19 cellular contexts compared by ENCODE assay signal in genomic region chr13:24216176-24216575, GRCh38. TPM values are rescaled to one million over a fixed set of nuclear protein-coding genes. Genes with fewer than 3 reads are reported as not detected.
DNase-seq lines count a peak whose midpoint lies in the region; ATAC-seq, FAIRE-seq and TF ChIP-seq lines count a peak whose summit lies in the region.
"Had no signal": no experiment of that assay in that cellular context is flagged by ENCODE, and none has a peak within 500 bp of the region (broad histone marks: within the 10 kb centered on the region; RNA-seq: fewer than 3 reads in every experiment).

No MANE protein-coding gene starts in this region.

- no peak overlapping the region for H3K27ac ChIP-seq in CD8-positive, alpha-beta T cell (ENCODE audit: low read depth, low read length)
- peak overlapping the region; percentile 83 for H3K27ac ChIP-seq in angular gyrus (ENCODE audit: low read depth, low read length)
- H3K27ac ChIP-seq in kidney (ENCODE audit: low read depth in 2 of 2, low read length in 2 of 2), result peak overlapping the region; percentile 83 to 84
- H3K27ac ChIP-seq in stomach smooth muscle (ENCODE audit: low read length), result peak overlapping the region; percentile 37
- no peak overlapping the region for H3K27ac ChIP-seq in H9 (ENCODE audit: insufficient read length, low read depth, low read length)
- H3K27ac ChIP-seq: colonic mucosa had no signal

- no peak overlapping the region for H2BK15ac ChIP-seq in H9 (ENCODE audit: low read depth, low read length)

- no peak overlapping the region for H3T11ph ChIP-seq in H9 (ENCODE audit: low read length)

- no peaks in the 10 kb centered on the region for H3K79me1 ChIP-seq in H9 (ENCODE audit: insufficient read depth, low read depth, low read length, poor library complexity, severe bottlenecking)

- no peak for TF ChIP-seq CTCF in CD8-positive, alpha-beta T cell (IDR thresholded peaks at IDR 0.05)
- TF ChIP-seq CTCF in kidney (IDR thresholded peaks at IDR 0.05; ENCODE audit: borderline replicate concordance, extremely low read depth, insufficient read depth) (no peak), osteocyte (IDR thresholded peaks at IDR 0.05) (no peak), H9 (conservative IDR thresholded peaks at IDR 0.05) (no peak)

- no peak overlapping the region for H4K5ac ChIP-seq in H9 (ENCODE audit: insufficient read length, low read depth, low read length)

- no peak for FAIRE-seq in kidney (lab: Jason Lieb, UNC)
- FAIRE-seq: GM12892 had no signal

- no peaks in the 10 kb centered on the region for H3K23me2 ChIP-seq in H9 (ENCODE audit: insufficient read length, low read depth, low read length, poor library complexity, severe bottlenecking)

- H3K27ac Mint-ChIP-seq in CD8-positive, alpha-beta T cell, result peak overlapping the region; percentile 74
- H3K27ac Mint-ChIP-seq in osteocyte (ENCODE audit: unreplicated experiment) (no peak overlapping the region), H9 (no peak overlapping the region)

- H2AFZ ChIP-seq in H9 (ENCODE audit: low read length), result no peak overlapping the region

- no peak overlapping the region for H2BK20ac ChIP-seq in H9 (ENCODE audit: low read depth, low read length, poor library complexity, severe bottlenecking)

- POLR2A ChIA-PET in CD8-positive, alpha-beta T cell (lab: Charles Lee), result no interaction called here

- H3K4me1 Mint-ChIP-seq in CD8-positive, alpha-beta T cell (ENCODE audit: low read depth), result peaks cover 39% of the 10 kb centered on the region
- H3K4me1 Mint-ChIP-seq in osteocyte (ENCODE audit: unreplicated experiment), result peaks cover 4% of the 10 kb centered on the region
- peaks cover 46 to 61% of the 10 kb centered on the region in 2 experiments for H3K4me1 Mint-ChIP-seq in H9

- H3K36me3 ChIP-seq in CD8-positive, alpha-beta T cell (ENCODE audit: insufficient read depth, low read length), result no peaks in the 10 kb centered on the region
- H3K36me3 ChIP-seq in kidney (ENCODE audit: control insufficient read depth in 1 of 2, insufficient read depth in 2 of 2, low read length in 2 of 2) (no peaks in the 10 kb centered on the region), stomach smooth muscle (ENCODE audit: control insufficient read depth in 2 of 2, insufficient read depth in 2 of 2, low read length in 2 of 2) (no peaks in the 10 kb centered on the region)
- H3K36me3 ChIP-seq: colonic mucosa, MG63 had no signal

- H3K23ac ChIP-seq in H9 (ENCODE audit: insufficient read length, low read depth, low read length), result no peak overlapping the region

- CTCF ChIA-PET in CD8-positive, alpha-beta T cell (lab: Charles Lee), result interaction anchor here (1.0 to 6.7 kb wide), 3 partner anchors 12 to 164 kb away, joined by 3 to 75 read pairs (median 5); no protein-coding TSS in a partner anchor

- no peak overlapping the region for H4K91ac ChIP-seq in H9 (ENCODE audit: insufficient read length, low read depth, low read length)

- peaks cover 9% of the 10 kb centered on the region for H3K4me1 ChIP-seq in CD8-positive, alpha-beta T cell (ENCODE audit: insufficient read depth, low read length)
- H3K4me1 ChIP-seq in kidney (ENCODE audit: control insufficient read depth in 1 of 2, insufficient read depth in 1 of 2, low read depth in 1 of 2, low read length in 2 of 2), result peaks cover 34 to 39% of the 10 kb centered on the region in 2 donors
- H3K4me1 ChIP-seq in stomach smooth muscle (ENCODE audit: control insufficient read depth, insufficient read depth, low read length), result peaks cover 22% of the 10 kb centered on the region
- H3K4me1 ChIP-seq in H9 (ENCODE audit: insufficient read depth, low read length), result peaks cover 15% of the 10 kb centered on the region; the same call in 1 of the 2 replicates
- H3K4me1 ChIP-seq: colonic mucosa had no signal

- no peaks in the 10 kb centered on the region for H3K27me3 ChIP-seq in CD8-positive, alpha-beta T cell (ENCODE audit: insufficient read depth, low read length)
- H3K27me3 ChIP-seq in stomach smooth muscle (ENCODE audit: control insufficient read depth in 1 of 2, insufficient read depth in 2 of 2, low read length in 2 of 2) (no peaks in the 10 kb centered on the region), H9 (ENCODE audit: insufficient read depth, low read length) (no peaks in the 10 kb centered on the region)
- H3K27me3 ChIP-seq: colonic mucosa, MG63 had no signal

- no peak overlapping the region for H3K14ac ChIP-seq in H9 (ENCODE audit: insufficient read depth, low read length)

- no peak for DNase-seq in CD8-positive, alpha-beta T cell
- DNase-seq in kidney (no peak), osteocyte (ENCODE audit: extremely low spot score, unreplicated experiment) (no peak), H9 (no peak), SKM-1 treated with dmso at 0.1 percent for 144 hours (lab: John Stamatoyannopoulos, UW; ENCODE audit: unreplicated experiment) (no peak)
- DNase-seq: activated CD4-positive, CD25-positive, alpha-beta regulatory T cell; activated effector memory CD4-positive, alpha-beta T cell treated with anti-CD3 and anti-CD28 coated beads, Interleukin-2, amount 50 U/mL, for 16 hours; colonic mucosa; foreskin melanocyte; GF-D8; naive B cell; NCI-H1930; NCI-H510A treated with DMSO at 0.1 percent for 48 hours; SIG-M5; stimulated activated naive CD8-positive, alpha-beta T cell treated with anti-CD3 and anti-CD28 coated beads, Interleukin-15, amount 100 ng/mL, for 72 hours had no signal

- peaks cover 7% of the 10 kb centered on the region; the same call in 1 of the 2 replicates for H3K79me2 ChIP-seq in H9 (ENCODE audit: insufficient read depth, low read length)

- H2BK12ac ChIP-seq in H9 (ENCODE audit: insufficient read length, low read depth, low read length), result no peak overlapping the region

- H2BK5ac ChIP-seq in H9 (ENCODE audit: insufficient read length, low read length), result no peak overlapping the region

- no peak overlapping the region for H3K4ac ChIP-seq in H9 (ENCODE audit: low read depth, low read length)

- no peak overlapping the region for H2BK120ac ChIP-seq in H9 (ENCODE audit: low read depth, low read length, poor library complexity, severe bottlenecking)

- H3K27me3 Mint-ChIP-seq in CD8-positive, alpha-beta T cell (ENCODE audit: low read depth), result no peaks in the 10 kb centered on the region
- H3K27me3 Mint-ChIP-seq in osteocyte (ENCODE audit: unreplicated experiment), result no peaks in the 10 kb centered on the region
- no peaks in the 10 kb centered on the region for H3K27me3 Mint-ChIP-seq in H9 (ENCODE audit: low read depth)
- H3K27me3 Mint-ChIP-seq: stimulated activated naive CD8-positive, alpha-beta T cell treated with anti-CD3 and anti-CD28 coated beads, Interleukin-15, amount 100 ng/mL, for 72 hours had no signal

- no peaks in the 10 kb centered on the region for H3K9me3 ChIP-seq in CD8-positive, alpha-beta T cell (ENCODE audit: low read length)
- no peaks in the 10 kb centered on the region for H3K9me3 ChIP-seq in kidney (ENCODE audit: control insufficient read depth in 1 of 2, low read length in 2 of 2)
- no peaks in the 10 kb centered on the region for H3K9me3 ChIP-seq in stomach smooth muscle (ENCODE audit: control insufficient read depth in 2 of 2, low read length in 2 of 2)
- H3K9me3 ChIP-seq in H9 (ENCODE audit: control insufficient read depth, low read depth, low read length), result no peaks in the 10 kb centered on the region
- H3K9me3 ChIP-seq: colonic mucosa, MG63 had no signal

- no peak overlapping the region for H3K18ac ChIP-seq in H9 (ENCODE audit: insufficient read length, low read depth, low read length)

- no peak overlapping the region for H3K4me3 ChIP-seq in CD8-positive, alpha-beta T cell (ENCODE audit: low read depth, low read length)
- H3K4me3 ChIP-seq in kidney (ENCODE audit: low read length in 2 of 2) (no peak overlapping the region), stomach smooth muscle (ENCODE audit: low read length in 2 of 2) (no peak overlapping the region)
- H3K4me3 ChIP-seq: colonic mucosa, MG63 had no signal

- WGBS in H9 (ENCODE audit: extremely low coverage, insufficient read length, low lambda C conversion rate), result no CpG with 5 or more reads among the region's 4 CpGs

- no peak overlapping the region for H3K56ac ChIP-seq in H9 (ENCODE audit: insufficient read length, low read depth, low read length)

- no peak overlapping the region for H2AK5ac ChIP-seq in H9 (ENCODE audit: insufficient read length, low read length)

- ATAC-seq in CD8-positive, alpha-beta T cell, result no peak
- ATAC-seq: stimulated activated naive CD8-positive, alpha-beta T cell treated with anti-CD3 and anti-CD28 coated beads, Interleukin-15, amount 100 ng/mL, for 72 hours had no signal

- H3K4me3 Mint-ChIP-seq in CD8-positive, alpha-beta T cell, result no peak overlapping the region
- H3K4me3 Mint-ChIP-seq in osteocyte (ENCODE audit: unreplicated experiment), result no peak overlapping the region
- no peak overlapping the region for H3K4me3 Mint-ChIP-seq in H9
- H3K4me3 Mint-ChIP-seq: stimulated activated naive CD8-positive, alpha-beta T cell treated with anti-CD3 and anti-CD28 coated beads, Interleukin-15, amount 100 ng/mL, for 72 hours had no signal

- H3K36me3 Mint-ChIP-seq in CD8-positive, alpha-beta T cell, result no peaks in the 10 kb centered on the region
- H3K36me3 Mint-ChIP-seq in osteocyte (ENCODE audit: unreplicated experiment) (no peaks in the 10 kb centered on the region), H9 (ENCODE audit: insufficient read depth in 1 of 3, low read depth in 3 of 3) (peaks cover 0 to 2% (median 0%) of the 10 kb centered on the region in 3 experiments; a peak in 2 of 7 replicates)

- H3K9ac ChIP-seq in kidney (ENCODE audit: low read length in 2 of 2) (peak overlapping the region in 1 of 2 donors; percentile 7), stomach smooth muscle (ENCODE audit: low read length in 2 of 2) (no peak overlapping the region), H9 (ENCODE audit: extremely low read depth, insufficient read length, low read length) (no peak overlapping the region)

- no peak overlapping the region for H4K8ac ChIP-seq in H9 (replicated peaks; ENCODE audit: insufficient read length, low read depth, low read length)

- intact Hi-C loops in CD8-positive, alpha-beta T cell (cut with DNase I, micrococcal nuclease), result no loop called here
- intact Hi-C loops in kidney (cut with DNase I), result no loop called here

- H3K9me3 Mint-ChIP-seq in CD8-positive, alpha-beta T cell, result no peaks in the 10 kb centered on the region
- no peaks in the 10 kb centered on the region for H3K9me3 Mint-ChIP-seq in osteocyte (ENCODE audit: unreplicated experiment)
- H3K9me3 Mint-ChIP-seq in H9, result no peaks in the 10 kb centered on the region
- H3K9me3 Mint-ChIP-seq: stimulated activated naive CD8-positive, alpha-beta T cell treated with anti-CD3 and anti-CD28 coated beads, Interleukin-15, amount 100 ng/mL, for 72 hours had no signal

- no peak overlapping the region for H3K4me2 ChIP-seq in H9 (ENCODE audit: insufficient read depth, insufficient read length, low read length)

- no peaks in the 10 kb centered on the region for H4K20me1 ChIP-seq in H9 (ENCODE audit: control insufficient read depth, insufficient read depth, insufficient read length)

RNA-seq across cellular contexts. Expression of gene SPATA13, which starts 55.7 kb away (rescaled TPM):
- total RNA-seq in CD8-positive, alpha-beta T cell, result 100 to 1,000 TPM; 102 to 106 TPM
- total RNA-seq in kidney, result 69.2 TPM
- 12.3 TPM for polyA plus RNA-seq in kidney (ENCODE audit: insufficient read depth, low read depth, low replicate concordance)
- total RNA-seq in osteocyte, result 2.7 and 3.3 TPM in 2 replicates
- total RNA-seq in H9 (2021), result 12.6 and 14.1 TPM in 2 replicates

Comparison
In these comparisons a context has a peak if more than half of its experiments do, and no peak if none do; other contexts are left out.
1. H3K27ac ChIP-seq: peak in angular gyrus (single experiment), kidney (2 of 2) and stomach smooth muscle (single experiment); none in CD8-positive, alpha-beta T cell (single experiment) and H9 (single experiment).